ENCODE assay signal across 8 cellular contexts in the genomic region with DNA sequence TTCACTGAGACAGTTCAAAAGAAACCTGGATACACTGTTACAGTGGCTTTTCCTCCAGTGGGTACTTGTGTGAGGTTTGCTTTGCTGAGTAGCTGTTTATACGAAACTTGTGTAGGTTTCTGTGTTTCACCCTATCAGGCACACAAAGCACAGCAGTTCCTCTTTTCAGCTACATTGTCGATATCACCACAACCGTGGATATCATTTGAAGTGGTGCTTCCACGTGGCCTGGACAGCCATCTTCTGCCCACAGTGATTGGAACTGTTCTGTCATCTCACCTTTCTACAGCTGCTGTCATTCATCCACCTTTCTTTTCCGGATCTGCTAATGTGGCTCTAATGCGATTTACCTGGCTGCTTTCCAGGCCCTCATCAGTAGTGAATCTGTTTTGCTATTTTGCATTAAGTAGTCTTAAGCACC.
A peak's percentile ranks its signal among the peaks of the same experiment; 100 is the strongest.
DNase-seq lines count a peak whose midpoint lies in the region; ATAC-seq, FAIRE-seq and TF ChIP-seq lines count a peak whose summit lies in the region.
"Had no signal": no experiment of that assay in that cellular context is flagged by ENCODE, and none has a peak within 500 bp of the region (broad histone marks: within the 10 kb centered on the region; RNA-seq: fewer than 3 reads in every experiment).

No MANE protein-coding gene starts in this region.

- no peaks in the 10 kb centered on the region for H3K9me3 Mint-ChIP-seq in stimulated activated naive B cell treated with anti-CD40 and anti-IgM and Interleukin-4, amounts not matched to agents 10 μg/mL and 1 μg/mL and 100 μg/mL, for 72 hours

- 44% methylated on average over 6 of the region's 6 CpGs for WGBS in right lobe of liver (ENCODE audit: insufficient coverage, low coverage, low lambda C conversion rate, missing lambda C conversion rate)

- no peak overlapping the region for H3K4me3 ChIP-seq in right lobe of liver
- H3K4me3 ChIP-seq: ovary had no signal

- no peaks in the 10 kb centered on the region for H3K27me3 ChIP-seq in right lobe of liver
- H3K27me3 ChIP-seq: ovary had no signal

- H3K27me3 Mint-ChIP-seq in stimulated activated naive B cell treated with anti-CD40 and anti-IgM and Interleukin-4, amounts not matched to agents 10 μg/mL and 1 μg/mL and 100 μg/mL, for 72 hours, result no peaks in the 10 kb centered on the region

- DNase-seq in NCI-H2081 treated with DMSO at 0.1 percent for 48 hours (lab: John Stamatoyannopoulos, UW) (peak; percentile 17), GM12892 (ENCODE audit: insufficient read length) (no peak), anterior cingulate cortex (lab: John Stamatoyannopoulos, UW) (no peak), right lobe of liver (no peak)
- DNase-seq in stimulated activated naive B cell treated with anti-CD40 and anti-IgM and Interleukin-4, amounts not matched to agents 10 μg/mL and 1 μg/mL and 100 μg/mL, for 72 hours, result peak; percentile 2
- DNase-seq: ovary had no signal

- no peaks in the 10 kb centered on the region for H3K4me1 ChIP-seq in right lobe of liver

- no peaks in the 10 kb centered on the region for H3K36me3 Mint-ChIP-seq in stimulated activated naive B cell treated with anti-CD40 and anti-IgM and Interleukin-4, amounts not matched to agents 10 μg/mL and 1 μg/mL and 100 μg/mL, for 72 hours

- H3K4me3 Mint-ChIP-seq in stimulated activated naive B cell treated with anti-CD40 and anti-IgM and Interleukin-4, amounts not matched to agents 10 μg/mL and 1 μg/mL and 100 μg/mL, for 72 hours, result no peak overlapping the region

- no peaks in the 10 kb centered on the region for H3K36me3 ChIP-seq in right lobe of liver
- H3K36me3 ChIP-seq: ovary had no signal

- no peak for TF ChIP-seq POLR2A in GM12892 (IDR thresholded peaks at IDR 0.05; ENCODE audit: low read depth, low read length)
- TF ChIP-seq POLR2A in right lobe of liver (IDR thresholded peaks at IDR 0.05), result no peak

- no peak for FAIRE-seq in GM12892 (lab: Jason Lieb, UNC)

- intact Hi-C loops in right lobe of liver (cut with DNase I), result no loop called here

- no peaks in the 10 kb centered on the region for H3K9me3 ChIP-seq in right lobe of liver
- H3K9me3 ChIP-seq: ovary had no signal

- H3K27ac Mint-ChIP-seq in stimulated activated naive B cell treated with anti-CD40 and anti-IgM and Interleukin-4, amounts not matched to agents 10 μg/mL and 1 μg/mL and 100 μg/mL, for 72 hours, result no peak overlapping the region

- H3K4me1 Mint-ChIP-seq in stimulated activated naive B cell treated with anti-CD40 and anti-IgM and Interleukin-4, amounts not matched to agents 10 μg/mL and 1 μg/mL and 100 μg/mL, for 72 hours, result peaks cover 0 to 13% of the 10 kb centered on the region in 2 donors

- no peak for TF ChIP-seq CTCF in right lobe of liver (IDR thresholded peaks at IDR 0.05)

- ATAC-seq in GM19328 (IDR thresholded peaks at IDR 0.05; ENCODE audit: unreplicated experiment), result peak; percentile 54
- peak; percentile 80 for ATAC-seq in HG03064 (IDR thresholded peaks at IDR 0.05; ENCODE audit: low read depth, unreplicated experiment)
- peak; percentile 80 to 97 for ATAC-seq in stimulated activated naive B cell treated with anti-CD40 and anti-IgM and Interleukin-4, amounts not matched to agents 10 μg/mL and 1 μg/mL and 100 μg/mL, for 72 hours (replicated peaks)
- no peak for ATAC-seq in right lobe of liver

- H3K27ac ChIP-seq in right lobe of liver, result no peak overlapping the region
- H3K27ac ChIP-seq: ovary had no signal

Comparison
In these comparisons a context has a peak if more than half of its experiments do, and no peak if none do; other contexts are left out.
1. ATAC-seq: peak in GM19328 (single experiment), HG03064 (single experiment) and stimulated activated naive B cell treated with anti-CD40 and anti-IgM and Interleukin-4, amounts not matched to agents 10 μg/mL and 1 μg/mL and 100 μg/mL, for 72 hours (2 of 2); none in right lobe of liver (0 of 4).
2. DNase-seq: peak in NCI-H2081 treated with DMSO at 0.1 percent for 48 hours (single experiment) and stimulated activated naive B cell treated with anti-CD40 and anti-IgM and Interleukin-4, amounts not matched to agents 10 μg/mL and 1 μg/mL and 100 μg/mL, for 72 hours (single experiment); none in GM12892 (single experiment), anterior cingulate cortex (0 of 58) and right lobe of liver (0 of 3).